Comparison of ENCODE assay signal across 8 cellular contexts in the genomic region with DNA sequence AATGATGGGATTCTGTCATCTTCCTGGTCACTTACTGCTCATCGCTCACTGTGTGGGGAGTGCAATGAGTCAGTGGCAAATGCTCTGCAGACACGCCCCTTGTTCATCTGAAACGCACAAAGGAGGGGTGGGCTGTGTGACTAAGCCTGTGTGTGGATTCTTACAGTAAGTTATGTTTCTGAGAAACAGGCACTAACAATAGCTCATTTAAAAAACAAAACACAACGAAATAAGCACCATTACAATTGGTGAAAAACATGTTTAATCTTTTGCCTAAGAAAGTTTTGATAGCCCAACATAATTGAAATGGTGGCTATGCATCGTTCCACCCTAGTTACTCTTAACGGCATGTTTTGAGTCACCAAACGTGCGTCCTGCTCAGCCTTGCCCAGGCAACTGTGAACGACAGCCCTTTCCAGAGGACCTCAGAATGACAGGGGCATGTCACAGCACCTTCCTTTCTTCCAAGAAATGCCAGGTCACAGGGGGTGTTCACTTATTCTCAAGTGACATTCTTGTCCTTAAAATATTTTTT.
A peak's percentile ranks its signal among the peaks of the same experiment; 100 is the strongest.
DNase-seq lines count a peak whose midpoint lies in the region; ATAC-seq and TF ChIP-seq lines count a peak whose summit lies in the region.

No MANE protein-coding gene starts in this region.

- peak overlapping the region; percentile 95 for H3K27ac ChIP-seq in ACC112 (ENCODE audit: low read depth, low read length)

- no peaks in the 10 kb centered on the region for H3K36me3 ChIP-seq in ACC112 (ENCODE audit: insufficient read depth, low read length)

- ATAC-seq in GM19025 (IDR thresholded peaks at IDR 0.05; ENCODE audit: low read depth, unreplicated experiment) (peak; percentile 80), HG03139 (IDR thresholded peaks at IDR 0.05; ENCODE audit: unreplicated experiment) (peak; percentile 83), SK-N-SH treated with all-trans-retinoic acid at 6 μM for 48 hours (peak; percentile 99)

- H2AFZ ChIP-seq in ACC112 (ENCODE audit: low read length, unreplicated experiment) = peak overlapping the region; percentile 37

- DNase-seq in amygdala (lab: John Stamatoyannopoulos, UW) (peak in 44 of 56 donors; percentile 9 to 85 (median 52)), islet precursor cell (peak; percentile 93), NCI-H1694 (lab: John Stamatoyannopoulos, UW) (no peak)
- peak; percentile 13 to 63 (median 59) for DNase-seq in stimulated activated CD4-positive, alpha-beta T cell treated with anti-CD3 and anti-CD28 coated beads, TNF-alpha, amount 100 ng/mL, for 4 hours (ENCODE audit: low read depth in 3 of 3)

- H3K79me2 ChIP-seq in ACC112 (ENCODE audit: control insufficient read depth, insufficient read depth, low read length, unreplicated experiment) = no peaks in the 10 kb centered on the region

- H3K4me1 ChIP-seq in ACC112 (ENCODE audit: control insufficient read depth, insufficient read depth, low read length, unreplicated experiment) = peaks cover 23% of the 10 kb centered on the region

- H3K4me3 ChIP-seq in ACC112 (ENCODE audit: low read depth, low read length) = peak overlapping the region; percentile 43

- H3K27me3 ChIP-seq in ACC112 (ENCODE audit: insufficient read depth, low read length) = no peaks in the 10 kb centered on the region

TF ChIP-seq in SK-N-SH treated with all-trans-retinoic acid at 6 μM for 48 hours, 23 proteins besides CTCF, POLR2A, EP300 and RAD21:
- TF ChIP-seq ZNF70 (CRISPR knock-in tag; IDR thresholded peaks at IDR 0.05) (no peak), GLIS3 (CRISPR knock-in tag; IDR thresholded peaks at IDR 0.05) (no peak), ARNTL (CRISPR knock-in tag; IDR thresholded peaks at IDR 0.05; ENCODE audit: borderline replicate concordance, low read depth) (no peak), RARB (CRISPR knock-in tag; IDR thresholded peaks at IDR 0.05) (no peak), CSDC2 (CRISPR knock-in tag; IDR thresholded peaks at IDR 0.05) (no peak), ZNF8 (CRISPR knock-in tag; IDR thresholded peaks at IDR 0.05) (no peak), ISL1 (CRISPR knock-in tag; IDR thresholded peaks at IDR 0.05) (no peak; the same call in 1 of the 2 replicates), TCF4 (CRISPR knock-in tag; IDR thresholded peaks at IDR 0.05; ENCODE audit: borderline replicate concordance) (no peak), PPARA (CRISPR knock-in tag; IDR thresholded peaks at IDR 0.05; ENCODE audit: borderline replicate concordance) (no peak), SNAI2 (CRISPR knock-in tag; IDR thresholded peaks at IDR 0.05) (no peak), CSRNP3 (CRISPR knock-in tag; IDR thresholded peaks at IDR 0.05) (no peak), TOX (CRISPR knock-in tag; IDR thresholded peaks at IDR 0.05; ENCODE audit: borderline replicate concordance) (no peak)
